In the genomic region with DNA sequence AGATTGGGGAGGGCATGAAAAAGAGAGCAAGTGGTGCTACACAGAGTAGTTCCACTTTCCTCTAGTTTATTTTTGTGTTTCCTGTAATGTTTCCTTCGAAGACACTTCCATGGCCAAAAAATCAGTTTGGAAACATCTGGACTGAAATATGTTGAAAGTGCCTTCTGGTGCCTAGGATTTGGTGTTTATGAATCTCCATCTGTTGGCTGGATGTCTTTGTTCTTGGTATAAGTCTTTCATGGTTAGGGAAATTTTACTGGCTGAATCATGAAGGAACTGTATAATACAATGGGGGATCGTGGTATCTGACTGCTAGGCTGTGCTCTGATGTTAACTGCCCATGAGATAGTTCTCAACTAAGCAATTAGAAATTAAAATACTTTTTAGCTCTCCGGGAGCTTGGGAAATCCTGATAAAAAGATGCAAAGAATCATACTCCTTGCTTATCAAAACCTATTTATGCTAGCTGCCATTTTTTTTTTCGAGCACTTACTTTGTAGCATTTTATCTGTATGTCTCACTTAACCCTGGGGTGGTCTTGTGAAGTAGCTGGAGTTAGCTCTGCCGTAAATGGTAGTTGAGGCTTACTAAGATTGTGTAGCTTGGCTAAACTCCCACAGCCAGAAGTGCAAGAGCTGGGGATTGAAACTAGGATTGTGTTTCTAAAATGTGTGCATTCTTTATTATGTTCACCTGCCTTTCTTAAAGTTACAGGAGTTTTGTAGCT, we compare ENCODE assay signal across 12 cellular contexts. TPM values are rescaled to one million over a fixed set of nuclear protein-coding genes. Genes with fewer than 3 reads are reported as not detected.
DNase-seq lines count a peak whose midpoint lies in the region; ATAC-seq, FAIRE-seq and TF ChIP-seq lines count a peak whose summit lies in the region.
"Had no signal": no experiment of that assay in that cellular context is flagged by ENCODE, and none has a peak within 500 bp of the region (broad histone marks: within the 10 kb centered on the region; RNA-seq: fewer than 3 reads in every experiment).

No MANE protein-coding gene starts in this region.

- no TSS peak for BruUV-seq in endothelial cell of umbilical vein (replicated peaks; lab: Mats Ljungman, UMichigan)

- H3K79me2 ChIP-seq in endothelial cell of umbilical vein (ENCODE audit: control insufficient read depth, insufficient read depth, low read length) = peaks cover 83% of the 10 kb centered on the region

- intact Hi-C loops in endothelial cell of umbilical vein (cut with micrococcal nuclease) (no loop called here), prostate gland (cut with DNase I) (no loop called here)

- peaks cover 6% of the 10 kb centered on the region for H3K9me1 ChIP-seq in endothelial cell of umbilical vein (replicated peaks; ENCODE audit: control insufficient read depth, extremely low read depth, insufficient read depth, low read length)

- CTCF ChIA-PET in endothelial cell of umbilical vein (lab: Charles Lee) = interaction anchor here (1.0 to 4.1 kb wide), 3 partner anchors 8 to 71 kb away, joined by 3 to 43 read pairs (median 13); no protein-coding TSS in a partner anchor

- peak; percentile 67 for FAIRE-seq in endothelial cell of umbilical vein (lab: Jason Lieb, UNC)

- H3K27me3 ChIP-seq in endothelial cell of umbilical vein (ENCODE audit: control insufficient read depth in 2 of 2, insufficient read depth in 2 of 2, low read length in 2 of 2) (no peaks in the 10 kb centered on the region), prostate gland (replicated peaks; ENCODE audit: insufficient read depth) (no peaks in the 10 kb centered on the region)

- H3K4me2 ChIP-seq in endothelial cell of umbilical vein (ENCODE audit: insufficient read depth, low read length) = peak overlapping the region; percentile 44

- DNase-seq in EL (peak; percentile 71), M059J (ENCODE audit: low read depth) (peak; percentile 41), endothelial cell of umbilical vein (ENCODE audit: low read depth, low spot score) (peak; percentile 51), prostate gland (ENCODE audit: low spot score) (no peak), NCI-H226 (no peak), NCI-H1694 treated with DMSO at 0.1 percent for 48 hours (lab: John Stamatoyannopoulos, UW) (no peak)
- DNase-seq: cortex of kidney, H9, immature natural killer cell, NCI-H82 had no signal

- TF ChIP-seq POLR2A in endothelial cell of umbilical vein (IDR thresholded peaks at IDR 0.05; ENCODE audit: low read depth, low read length) (no peak), prostate gland (IDR thresholded peaks at IDR 0.05) (no peak)

- no peak overlapping the region for H3K9ac ChIP-seq in endothelial cell of umbilical vein (replicated peaks; ENCODE audit: extremely low read depth, insufficient read depth, low read length)

- no peak overlapping the region for H2AFZ ChIP-seq in endothelial cell of umbilical vein (ENCODE audit: low read depth, low read length)

- WGBS in prostate gland = 45% methylated on average over 5 of the region's 5 CpGs

- no peak overlapping the region for H3K4me3 ChIP-seq in endothelial cell of umbilical vein (replicated peaks in 1 of 3; ENCODE audit: insufficient read depth in 1 of 3, low read depth in 1 of 3, low read length in 3 of 3)
- H3K4me3 ChIP-seq in prostate gland = no peak overlapping the region

- no peak for ATAC-seq in GM18867 (IDR thresholded peaks at IDR 0.05; ENCODE audit: unreplicated experiment)
- ATAC-seq in GM18873 (IDR thresholded peaks at IDR 0.05; ENCODE audit: low FRiP score, unreplicated experiment) = no peak

- H3K27ac ChIP-seq in endothelial cell of umbilical vein (ENCODE audit: insufficient read depth, low read depth, low read length) = no peak overlapping the region
- H3K27ac ChIP-seq in prostate gland = peak overlapping the region; percentile 17 to 20

- dilution Hi-C loops in endothelial cell of umbilical vein (cut with MboI; ENCODE audit: extremely low pct_ligation_motif_present, low sequenced_read_pairs) = no loop called here

- no peak for TF ChIP-seq CTCF in endothelial cell of umbilical vein (IDR thresholded peaks at IDR 0.05; ENCODE audit: extremely low read depth in 1 of 2, insufficient read depth in 1 of 2, low read depth in 1 of 2, low read length in 2 of 2)
- no peak for TF ChIP-seq CTCF in prostate gland (IDR thresholded peaks at IDR 0.05)

- H3K9me3 ChIP-seq in endothelial cell of umbilical vein (replicated peaks; ENCODE audit: control insufficient read depth, insufficient read depth, low read length) (no peaks in the 10 kb centered on the region), prostate gland (no peaks in the 10 kb centered on the region)

- POLR2A ChIA-PET in endothelial cell of umbilical vein (lab: Charles Lee) = interaction anchor here (0.7 kb wide), 1 partner anchor 244 kb away, joined by 3 read pairs; no protein-coding TSS in a partner anchor

- H3K36me3 ChIP-seq in endothelial cell of umbilical vein (ENCODE audit: control insufficient read depth in 2 of 2, extremely low read depth in 1 of 2, insufficient read depth in 2 of 2, low read length in 2 of 2) = no peaks in the 10 kb centered on the region
- H3K36me3 ChIP-seq in prostate gland = no peaks in the 10 kb centered on the region

- H4K20me1 ChIP-seq in endothelial cell of umbilical vein (replicated peaks; ENCODE audit: control insufficient read depth, extremely low read depth, insufficient read depth, low read length) = no peaks in the 10 kb centered on the region

- H3K4me1 ChIP-seq in endothelial cell of umbilical vein (ENCODE audit: control insufficient read depth, extremely low read depth, insufficient read depth, low read length) (peaks cover 44% of the 10 kb centered on the region), prostate gland (replicated peaks) (peaks cover 8% of the 10 kb centered on the region)

TF ChIP-seq in endothelial cell of umbilical vein, 7 proteins besides CTCF, POLR2A, EP300 and RAD21:
- TF ChIP-seq EZH2 (IDR thresholded peaks at IDR 0.05; ENCODE audit: borderline replicate concordance, low read depth, low read length, severe bottlenecking) = no peak
- no peak for TF ChIP-seq POLR2AphosphoS5 (IDR thresholded peaks at IDR 0.05; ENCODE audit: insufficient read depth, low read depth, low read length)
- no peak for TF ChIP-seq GATA2 (IDR thresholded peaks at IDR 0.05; ENCODE audit: insufficient read depth, insufficient read length, low read depth, low read length)
- TF ChIP-seq, protein P1, sequence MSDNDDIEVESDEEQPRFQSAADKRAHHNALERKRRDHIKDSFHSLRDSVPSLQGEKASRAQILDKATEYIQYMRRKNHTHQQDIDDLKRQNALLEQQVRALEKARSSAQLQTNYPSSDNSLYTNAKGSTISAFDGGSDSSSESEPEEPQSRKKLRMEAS (IDR thresholded peaks at IDR 0.05; ENCODE audit: insufficient read depth, insufficient read length) = no peak

RNA-seq across cellular contexts. Expression of a gene that starts 22.0 kb away (rescaled TPM):
- 22.7 and 42.8 TPM in 2 replicates for total RNA-seq in M059J (2014; rRNA removed; shearing (Covaris generic))
- 80.3 and 87.8 TPM in 2 replicates for total RNA-seq in endothelial cell of umbilical vein
- polyA plus RNA-seq in endothelial cell of umbilical vein = 20.8 and 22.8 TPM in 2 replicates
- 14.3 and 15.7 TPM in 2 replicates for polyA plus RNA-seq in endothelial cell of umbilical vein (2011; cell fraction: cytosol; rRNA removed)
- 56.1 and 74.7 TPM in 2 replicates for polyA plus RNA-seq in endothelial cell of umbilical vein (2011; cell fraction: nucleus; rRNA removed)
- polyA plus RNA-seq in endothelial cell of umbilical vein (2012) = 30.6 and 35.5 TPM in 2 replicates
- 113 and 119 TPM in 2 replicates for polyA minus RNA-seq in endothelial cell of umbilical vein
- polyA minus RNA-seq in endothelial cell of umbilical vein (2011; cell fraction: cytosol; rRNA and poly(A)+ RNA removed) = 55.7 TPM
- polyA minus RNA-seq in endothelial cell of umbilical vein (2011; cell fraction: nucleus; rRNA and poly(A)+ RNA removed) = 234 and 316 TPM in 2 replicates
- total RNA-seq in prostate gland = 100 to 1,000 TPM; 102 to 195 TPM

Comparison
In these comparisons a context has a peak if more than half of its experiments do, and no peak if none do; other contexts are left out.
1. DNase-seq: peak in EL (single experiment), M059J (single experiment) and endothelial cell of umbilical vein (single experiment); none in prostate gland (single experiment), NCI-H226 (single experiment) and NCI-H1694 treated with DMSO at 0.1 percent for 48 hours (single experiment).